Comparison of ENCODE assay signal across 15 cellular contexts in genomic region chr16:47278571-47278970, GRCh38.
A peak's percentile ranks its signal among the peaks of the same experiment; 100 is the strongest.
DNase-seq lines count a peak whose midpoint lies in the region; ATAC-seq and TF ChIP-seq lines count a peak whose summit lies in the region.
"Had no signal": no experiment of that assay in that cellular context is flagged by ENCODE, and none has a peak within 500 bp of the region (broad histone marks: within the 10 kb centered on the region; RNA-seq: fewer than 3 reads in every experiment).

No MANE protein-coding gene starts in this region.

- ATAC-seq in GM19463 (IDR thresholded peaks at IDR 0.05; ENCODE audit: unreplicated experiment), result no peak
- ATAC-seq: CD8-positive, alpha-beta T cell; GM12878 had no signal

- H3K4me3 ChIP-seq in fibroblast of villous mesenchyme (ENCODE audit: low read depth, low read length), result no peak overlapping the region
- H3K4me3 ChIP-seq: BLaER1 treated with 17β-estradiol and CSF1 and Interleukin-3, amounts not matched to agents 10 nM and 100 nM; GM12878; GM23248; HAP-1 had no signal

- DNase-seq in NCI-H2171 treated with DMSO at 0.1 percent for 48 hours (lab: John Stamatoyannopoulos, UW) (peak; percentile 50), amniotic epithelial cell (ENCODE audit: low read depth) (peak; percentile 62), fibroblast of villous mesenchyme (ENCODE audit: low read depth) (peak; percentile 12), NCI-H82 (lab: John Stamatoyannopoulos, UW) (no peak), ecto neural progenitor cell (ENCODE audit: low spot score) (no peak)
- DNase-seq: Calu3; CD8-positive, alpha-beta T cell; DMS53; DND-41; EL; GM23248 had no signal

- no peak for TF ChIP-seq CTCF in fibroblast of villous mesenchyme (IDR thresholded peaks at IDR 0.05; ENCODE audit: insufficient read depth, low read depth, low read length)

Comparison
In these comparisons a context has a peak if more than half of its experiments do, and no peak if none do; other contexts are left out.
1. DNase-seq: peak in NCI-H2171 treated with DMSO at 0.1 percent for 48 hours (single experiment), amniotic epithelial cell (single experiment) and fibroblast of villous mesenchyme (single experiment); none in NCI-H82 (single experiment) and ecto neural progenitor cell (single experiment).